ENCODE assay signal across 4 cellular contexts in the genomic region with DNA sequence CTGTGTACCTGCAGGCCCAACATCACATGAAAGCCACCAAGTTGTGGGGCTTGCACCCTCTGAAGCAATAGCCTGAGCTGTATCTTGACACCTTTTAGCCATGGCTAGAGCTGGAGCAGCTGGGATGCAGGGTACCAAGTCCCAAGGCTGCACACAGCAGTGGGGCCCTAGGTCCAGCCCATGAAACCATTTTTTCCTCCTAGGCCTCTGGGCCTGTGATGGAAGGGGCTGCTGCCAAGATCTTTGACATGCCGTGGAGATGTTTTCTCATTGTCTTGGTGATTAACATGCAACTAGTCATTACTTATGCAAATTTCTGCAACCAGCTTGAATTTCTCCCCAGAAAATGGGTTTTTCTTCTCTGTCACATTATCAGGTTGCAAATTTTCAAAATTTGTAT.
TF ChIP-seq lines count a peak whose summit lies in the region.

No MANE protein-coding gene starts in this region.

TF ChIP-seq in HepG2, 621 proteins besides CTCF, POLR2A, EP300 and RAD21:
- peak; percentile 35 for TF ChIP-seq ZFP36 (IDR thresholded peaks at IDR 0.05; ENCODE audit: borderline replicate concordance, low read depth, low read length, partially characterized antibody)
- TF ChIP-seq, protein P1, sequence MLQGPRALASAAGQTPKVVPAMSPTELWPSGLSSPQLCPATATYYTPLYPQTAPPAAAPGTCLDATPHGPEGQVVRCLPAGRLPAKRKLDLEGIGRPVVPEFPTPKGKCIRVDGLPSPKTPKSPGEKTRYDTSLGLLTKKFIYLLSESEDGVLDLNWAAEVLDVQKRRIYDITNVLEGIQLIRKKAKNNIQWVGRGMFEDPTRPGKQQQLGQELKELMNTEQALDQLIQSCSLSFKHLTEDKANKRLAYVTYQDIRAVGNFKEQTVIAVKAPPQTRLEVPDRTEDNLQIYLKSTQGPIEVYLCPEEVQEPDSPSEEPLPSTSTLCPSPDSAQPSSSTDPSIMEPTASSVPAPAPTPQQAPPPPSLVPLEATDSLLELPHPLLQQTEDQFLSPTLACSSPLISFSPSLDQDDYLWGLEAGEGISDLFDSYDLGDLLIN (CRISPR knock-in tag; IDR thresholded peaks at IDR 0.05; ENCODE audit: borderline replicate concordance): no peak
TF ChIP-seq in HepG2: peak in this region for 1.

TF ChIP-seq in A549, 52 proteins besides CTCF, POLR2A, EP300 and RAD21:
- TF ChIP-seq NR3C1 (IDR thresholded peaks at IDR 0.05): no peak
- TF ChIP-seq SMC3 (IDR thresholded peaks at IDR 0.05): no peak
- peak; percentile 73 for TF ChIP-seq ZFP36 (IDR thresholded peaks at IDR 0.05; ENCODE audit: borderline replicate concordance, partially characterized antibody)
- TF ChIP-seq, protein P2, sequence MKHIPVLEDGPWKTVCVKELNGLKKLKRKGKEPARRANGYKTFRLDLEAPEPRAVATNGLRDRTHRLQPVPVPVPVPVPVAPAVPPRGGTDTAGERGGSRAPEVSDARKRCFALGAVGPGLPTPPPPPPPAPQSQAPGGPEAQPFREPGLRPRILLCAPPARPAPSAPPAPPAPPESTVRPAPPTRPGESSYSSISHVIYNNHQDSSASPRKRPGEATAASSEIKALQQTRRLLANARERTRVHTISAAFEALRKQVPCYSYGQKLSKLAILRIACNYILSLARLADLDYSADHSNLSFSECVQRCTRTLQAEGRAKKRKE (CRISPR knock-in tag; IDR thresholded peaks at IDR 0.05; ENCODE audit: low read depth): no peak
TF ChIP-seq in A549: peak in this region for 1.

TF ChIP-seq in HEK293, 187 proteins besides CTCF, POLR2A, EP300 and RAD21:
- TF ChIP-seq SCRT1 (tag by site-specific recombination; IDR thresholded peaks at IDR 0.05; ENCODE audit: borderline replicate concordance) (no peak), ZNF600 (tag by site-specific recombination; IDR thresholded peaks at IDR 0.05) (no peak), HOXD13 (CRISPR knock-in tag; IDR thresholded peaks at IDR 0.05; ENCODE audit: borderline replicate concordance) (no peak), HOXC10 (CRISPR knock-in tag; IDR thresholded peaks at IDR 0.05) (no peak), ZNF239 (tag by site-specific recombination; IDR thresholded peaks at IDR 0.05) (no peak), ZNF585B (tag by site-specific recombination; IDR thresholded peaks at IDR 0.05) (peak; percentile 93)

TF ChIP-seq in K562, 482 proteins besides CTCF, POLR2A, EP300 and RAD21:
- peak; percentile 56 for TF ChIP-seq ZFP36 (IDR thresholded peaks at IDR 0.05; ENCODE audit: low read depth, low read length, partially characterized antibody)
- TF ChIP-seq KLF13 (tag; IDR thresholded peaks at IDR 0.05; ENCODE audit: borderline replicate concordance, low read depth): no peak
